Comparison of ENCODE assay signal across 15 cellular contexts in genomic region chr11:134361661-134362060, GRCh38. TPM values are rescaled to one million over a fixed set of nuclear protein-coding genes. Genes with fewer than 3 reads are reported as not detected.
DNase-seq lines count a peak whose midpoint lies in the region; ATAC-seq and TF ChIP-seq lines count a peak whose summit lies in the region.
"Had no signal": no experiment of that assay in that cellular context is flagged by ENCODE, and none has a peak within 500 bp of the region (broad histone marks: within the 10 kb centered on the region; RNA-seq: fewer than 3 reads in every experiment).

No MANE protein-coding gene starts in this region.

- 67 to 78% (median 71%) methylated on average over 26 of the region's 26 CpGs for WGBS in spleen, 5 donors

- H3K4me1 ChIP-seq in left lung (no peaks in the 10 kb centered on the region), spleen (peaks cover 0 to 10% (median 9%) of the 10 kb centered on the region in 6 donors)

- H3K36me3 ChIP-seq in KOPT-K1 (ENCODE audit: insufficient read depth, low read length), result no peaks in the 10 kb centered on the region
- no peaks in the 10 kb centered on the region for H3K36me3 ChIP-seq in left lung
- H3K36me3 ChIP-seq in spleen, result no peaks in the 10 kb centered on the region

- DNase-seq in activated naive CD4-positive, alpha-beta T cell treated with anti-CD3 and anti-CD28 coated beads for 36 hours, result no peak
- DNase-seq in left lung (peak; percentile 26 to 74), spleen (peak; percentile 66), cerebellum (ENCODE audit: low spot score) (no peak)
- DNase-seq in activated T-helper 1 cell treated with anti-CD3 and anti-CD28 coated beads, Interleukin-12 subunit alpha, Interleukin-12 subunit beta, Interleukin-2, Interleukin-4 antibody, amounts not matched to agents 30 ng/mL and 10 ng/mL and 1 ng/mL, durations not matched to agents 14 hours and 24 hours and 36 hours (ENCODE audit: low spot score), result no peak
- no peak for DNase-seq in natural killer cell treated with Interleukin-12 subunit alpha and Interleukin-12 subunit beta and Interleukin-15 and Interleukin-18, amount 100 ng/mL, for 72 hours (ENCODE audit: low spot score)
- DNase-seq: C1 segment of cervical spinal cord, KG1, NCI-H1436 treated with DMSO at 0.1 percent for 48 hours, NCI-H748 treated with DMSO at 0.1 percent for 48 hours, RPMI8226 had no signal

- H3K27me3 ChIP-seq in left lung (peaks cover 0 to 31% of the 10 kb centered on the region in 2 donors), spleen (replicated peaks in 1 of 7) (peaks cover 0 to 45% (median 0%) of the 10 kb centered on the region in 7 donors)

- no peaks in the 10 kb centered on the region for H3K9me3 Mint-ChIP-seq in activated naive CD4-positive, alpha-beta T cell treated with anti-CD3 and anti-CD28 coated beads, Interleukin-2, amount 50 U/mL, for 24 hours
- no peaks in the 10 kb centered on the region for H3K9me3 Mint-ChIP-seq in activated naive CD4-positive, alpha-beta T cell treated with anti-CD3 and anti-CD28 coated beads for 36 hours
- no peaks in the 10 kb centered on the region for H3K9me3 Mint-ChIP-seq in activated T-helper 1 cell treated with anti-CD3 and anti-CD28 coated beads, Interleukin-12 subunit alpha, Interleukin-12 subunit beta, Interleukin-2, Interleukin-4 antibody, amounts not matched to agents 30 ng/mL and 10 ng/mL and 1 ng/mL, durations not matched to agents 14 hours and 24 hours and 36 hours
- H3K9me3 Mint-ChIP-seq in natural killer cell treated with Interleukin-12 subunit alpha and Interleukin-12 subunit beta and Interleukin-15 and Interleukin-18, amount 100 ng/mL, for 72 hours, result no peaks in the 10 kb centered on the region

- H3K4me3 ChIP-seq in left lung (no peak overlapping the region), spleen (no peak overlapping the region)

- peaks cover 2% of the 10 kb centered on the region for H3K27me3 Mint-ChIP-seq in activated naive CD4-positive, alpha-beta T cell treated with anti-CD3 and anti-CD28 coated beads, Interleukin-2, amount 50 U/mL, for 24 hours
- H3K27me3 Mint-ChIP-seq in activated naive CD4-positive, alpha-beta T cell treated with anti-CD3 and anti-CD28 coated beads for 36 hours (ENCODE audit: low read depth), result peaks cover 5% of the 10 kb centered on the region
- no peaks in the 10 kb centered on the region for H3K27me3 Mint-ChIP-seq in activated T-helper 1 cell treated with anti-CD3 and anti-CD28 coated beads, Interleukin-12 subunit alpha, Interleukin-12 subunit beta, Interleukin-2, Interleukin-4 antibody, amounts not matched to agents 30 ng/mL and 10 ng/mL and 1 ng/mL, durations not matched to agents 14 hours and 24 hours and 36 hours (ENCODE audit: insufficient read depth)
- H3K27me3 Mint-ChIP-seq in natural killer cell treated with Interleukin-12 subunit alpha and Interleukin-12 subunit beta and Interleukin-15 and Interleukin-18, amount 100 ng/mL, for 72 hours, result peaks cover 9 to 13% of the 10 kb centered on the region in 2 donors

- H3K27ac ChIP-seq in KOPT-K1 (ENCODE audit: low read depth, low read length, poor library complexity, severe bottlenecking) (peak overlapping the region; percentile 23), left lung (no peak overlapping the region), spleen (no peak overlapping the region)

- no peak overlapping the region for H3K27ac Mint-ChIP-seq in activated naive CD4-positive, alpha-beta T cell treated with anti-CD3 and anti-CD28 coated beads, Interleukin-2, amount 50 U/mL, for 24 hours
- no peak overlapping the region for H3K27ac Mint-ChIP-seq in activated naive CD4-positive, alpha-beta T cell treated with anti-CD3 and anti-CD28 coated beads for 36 hours
- no peak overlapping the region for H3K27ac Mint-ChIP-seq in activated T-helper 1 cell treated with anti-CD3 and anti-CD28 coated beads, Interleukin-12 subunit alpha, Interleukin-12 subunit beta, Interleukin-2, Interleukin-4 antibody, amounts not matched to agents 30 ng/mL and 10 ng/mL and 1 ng/mL, durations not matched to agents 14 hours and 24 hours and 36 hours
- no peak overlapping the region for H3K27ac Mint-ChIP-seq in natural killer cell treated with Interleukin-12 subunit alpha and Interleukin-12 subunit beta and Interleukin-15 and Interleukin-18, amount 100 ng/mL, for 72 hours

- no peak for TF ChIP-seq POLR2A in spleen (IDR thresholded peaks at IDR 0.05)

- no peaks in the 10 kb centered on the region for H3K36me3 Mint-ChIP-seq in activated naive CD4-positive, alpha-beta T cell treated with anti-CD3 and anti-CD28 coated beads, Interleukin-2, amount 50 U/mL, for 24 hours
- H3K36me3 Mint-ChIP-seq in activated naive CD4-positive, alpha-beta T cell treated with anti-CD3 and anti-CD28 coated beads for 36 hours (ENCODE audit: low read depth), result peaks cover 12% of the 10 kb centered on the region
- no peaks in the 10 kb centered on the region for H3K36me3 Mint-ChIP-seq in activated T-helper 1 cell treated with anti-CD3 and anti-CD28 coated beads, Interleukin-12 subunit alpha, Interleukin-12 subunit beta, Interleukin-2, Interleukin-4 antibody, amounts not matched to agents 30 ng/mL and 10 ng/mL and 1 ng/mL, durations not matched to agents 14 hours and 24 hours and 36 hours (ENCODE audit: low read depth)
- H3K36me3 Mint-ChIP-seq in natural killer cell treated with Interleukin-12 subunit alpha and Interleukin-12 subunit beta and Interleukin-15 and Interleukin-18, amount 100 ng/mL, for 72 hours, result no peaks in the 10 kb centered on the region

- no peak for TF ChIP-seq CTCF in left lung (IDR thresholded peaks at IDR 0.05)
- no peak for TF ChIP-seq CTCF in spleen (IDR thresholded peaks at IDR 0.05 in 8 of 11, conservative IDR thresholded peaks at IDR 0.05 in 3 of 11)

- ATAC-seq in left lung, result no peak
- ATAC-seq in natural killer cell treated with Interleukin-12 subunit alpha and Interleukin-12 subunit beta and Interleukin-15 and Interleukin-18, amount 100 ng/mL, for 72 hours, result no peak
- ATAC-seq: HepG2 had no signal

- peaks cover 16% of the 10 kb centered on the region for H3K4me1 Mint-ChIP-seq in activated naive CD4-positive, alpha-beta T cell treated with anti-CD3 and anti-CD28 coated beads, Interleukin-2, amount 50 U/mL, for 24 hours
- H3K4me1 Mint-ChIP-seq in activated naive CD4-positive, alpha-beta T cell treated with anti-CD3 and anti-CD28 coated beads for 36 hours (ENCODE audit: low read depth), result peaks cover 14% of the 10 kb centered on the region
- peaks cover 15% of the 10 kb centered on the region for H3K4me1 Mint-ChIP-seq in activated T-helper 1 cell treated with anti-CD3 and anti-CD28 coated beads, Interleukin-12 subunit alpha, Interleukin-12 subunit beta, Interleukin-2, Interleukin-4 antibody, amounts not matched to agents 30 ng/mL and 10 ng/mL and 1 ng/mL, durations not matched to agents 14 hours and 24 hours and 36 hours (ENCODE audit: low read depth)
- H3K4me1 Mint-ChIP-seq in natural killer cell treated with Interleukin-12 subunit alpha and Interleukin-12 subunit beta and Interleukin-15 and Interleukin-18, amount 100 ng/mL, for 72 hours (ENCODE audit: low read depth in 2 of 2), result peaks cover 10 to 12% of the 10 kb centered on the region in 2 donors

- H3K4me3 Mint-ChIP-seq in activated naive CD4-positive, alpha-beta T cell treated with anti-CD3 and anti-CD28 coated beads, Interleukin-2, amount 50 U/mL, for 24 hours, result peak overlapping the region; percentile 5
- H3K4me3 Mint-ChIP-seq in activated naive CD4-positive, alpha-beta T cell treated with anti-CD3 and anti-CD28 coated beads for 36 hours, result no peak overlapping the region
- H3K4me3 Mint-ChIP-seq in activated T-helper 1 cell treated with anti-CD3 and anti-CD28 coated beads, Interleukin-12 subunit alpha, Interleukin-12 subunit beta, Interleukin-2, Interleukin-4 antibody, amounts not matched to agents 30 ng/mL and 10 ng/mL and 1 ng/mL, durations not matched to agents 14 hours and 24 hours and 36 hours, result no peak overlapping the region
- no peak overlapping the region for H3K4me3 Mint-ChIP-seq in natural killer cell treated with Interleukin-12 subunit alpha and Interleukin-12 subunit beta and Interleukin-15 and Interleukin-18, amount 100 ng/mL, for 72 hours

- intact Hi-C loops in activated naive CD4-positive, alpha-beta T cell treated with anti-CD3 and anti-CD28 coated beads for 36 hours (cut with micrococcal nuclease), result no loop called here
- intact Hi-C loops in left lung (cut with DNase I), result no loop called here
- intact Hi-C loops in spleen (cut with DNase I; ENCODE audit: low total_unique reads), result no loop called here
- intact Hi-C loops in activated T-helper 1 cell treated with anti-CD3 and anti-CD28 coated beads, Interleukin-12 subunit alpha, Interleukin-12 subunit beta, Interleukin-2, Interleukin-4 antibody, amounts not matched to agents 30 ng/mL and 10 ng/mL and 1 ng/mL, durations not matched to agents 14 hours and 24 hours and 36 hours (cut with micrococcal nuclease), result loop anchor here (2.0 to 10.0 kb wide), 2 partner anchors 231 to 503 kb away; no protein-coding TSS in a partner anchor

- CTCF ChIA-PET in activated naive CD4-positive, alpha-beta T cell treated with anti-CD3 and anti-CD28 coated beads for 36 hours (lab: Charles Lee), result no interaction called here

- H3K9me3 ChIP-seq in KOPT-K1 (ENCODE audit: insufficient read depth, low read length, poor library complexity, severe bottlenecking) (no peaks in the 10 kb centered on the region), left lung (no peaks in the 10 kb centered on the region), spleen (no peaks in the 10 kb centered on the region)

RNA-seq across cellular contexts. Expression of gene GLB1L2, which starts 29.9 kb away (rescaled TPM):
- total RNA-seq in activated naive CD4-positive, alpha-beta T cell treated with anti-CD3 and anti-CD28 coated beads for 36 hours, result 10 to 100 TPM in 1 of 2 experiments, 1 to 10 TPM in 1; 9.3 to 11.0 TPM
- total RNA-seq in left lung (10 to 100 TPM; 10.3 to 11.9 TPM), spleen (1 to 10 TPM in 1 of 7 donors, under 1 TPM in 5, not detected in 1; 0.36 to 1.5 (median 0.65) TPM), cerebellum (2.8 TPM)
- under 1 TPM; 0.29 to 0.48 (median 0.46) TPM for polyA plus RNA-seq in spleen
- 8.9 and 11.5 TPM in 2 replicates for total RNA-seq in activated T-helper 1 cell treated with anti-CD3 and anti-CD28 coated beads, Interleukin-12 subunit alpha, Interleukin-12 subunit beta, Interleukin-2, Interleukin-4 antibody, amounts not matched to agents 30 ng/mL and 10 ng/mL and 1 ng/mL, durations not matched to agents 14 hours and 24 hours and 36 hours
- total RNA-seq in natural killer cell treated with Interleukin-12 subunit alpha and Interleukin-12 subunit beta and Interleukin-15 and Interleukin-18, amount 100 ng/mL, for 72 hours, result 10 to 100 TPM in 1 of 2 donors, 1 to 10 TPM in 1; 1.7 to 15.0 TPM
- total RNA-seq: M059J had no signal

RNA-seq across cellular contexts. Expression of gene B3GAT1, which starts 50.4 kb away (rescaled TPM):
- total RNA-seq in activated naive CD4-positive, alpha-beta T cell treated with anti-CD3 and anti-CD28 coated beads for 36 hours, result under 1 TPM in 1 of 2 experiments, not detected in 1; 0.05 TPM
- total RNA-seq in left lung (under 1 TPM; 0.32 to 0.58 TPM), spleen (1 to 10 TPM in 6 of 7 donors, under 1 TPM in 1; 0.81 to 4.0 (median 1.7) TPM), cerebellum (45.7 TPM)
- polyA plus RNA-seq in spleen, result 1 to 10 TPM in 1 of 3 donors, under 1 TPM in 2; 0.43 to 2.1 (median 0.96) TPM
- 0.13 and 0.39 TPM in 2 replicates for total RNA-seq in activated T-helper 1 cell treated with anti-CD3 and anti-CD28 coated beads, Interleukin-12 subunit alpha, Interleukin-12 subunit beta, Interleukin-2, Interleukin-4 antibody, amounts not matched to agents 30 ng/mL and 10 ng/mL and 1 ng/mL, durations not matched to agents 14 hours and 24 hours and 36 hours
- 10 to 100 TPM in 1 of 2 donors, 1 to 10 TPM in 1; 5.4 to 10.2 TPM for total RNA-seq in natural killer cell treated with Interleukin-12 subunit alpha and Interleukin-12 subunit beta and Interleukin-15 and Interleukin-18, amount 100 ng/mL, for 72 hours
- total RNA-seq: HepG2, M059J had no signal
- polyA plus RNA-seq: HepG2 had no signal

Comparison
In these comparisons a context has a peak if more than half of its experiments do, and no peak if none do; other contexts are left out.
1. DNase-seq: peak in left lung (2 of 2) and spleen (single experiment); none in activated naive CD4-positive, alpha-beta T cell treated with anti-CD3 and anti-CD28 coated beads for 36 hours (single experiment), activated T-helper 1 cell treated with anti-CD3 and anti-CD28 coated beads, Interleukin-12 subunit alpha, Interleukin-12 subunit beta, Interleukin-2, Interleukin-4 antibody, amounts not matched to agents 30 ng/mL and 10 ng/mL and 1 ng/mL, durations not matched to agents 14 hours and 24 hours and 36 hours (single experiment), cerebellum (single experiment) and natural killer cell treated with Interleukin-12 subunit alpha and Interleukin-12 subunit beta and Interleukin-15 and Interleukin-18, amount 100 ng/mL, for 72 hours (single experiment).